Comparison of ENCODE assay signal across 25 cellular contexts in the genomic region with DNA sequence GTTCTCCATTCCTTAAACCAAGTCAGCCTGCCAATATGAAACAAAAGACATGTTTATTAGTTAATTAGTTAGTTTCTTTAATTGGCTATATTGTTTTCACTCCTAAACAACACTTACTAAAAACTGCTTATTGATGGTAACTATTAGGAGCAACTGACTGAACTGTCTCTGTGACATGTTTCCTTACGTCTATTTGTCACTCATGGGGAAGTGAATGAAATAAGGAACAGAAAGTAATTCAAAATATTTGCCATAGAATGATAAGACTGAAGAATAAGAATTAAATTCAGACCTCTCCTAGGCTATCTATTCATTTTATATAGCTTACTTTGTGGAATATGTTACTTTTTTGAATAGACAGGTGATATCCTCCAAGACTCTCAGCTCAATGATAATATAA.
"Had no signal": no experiment of that assay in that cellular context is flagged by ENCODE, and none has a peak within 500 bp of the region (broad histone marks: within the 10 kb centered on the region; RNA-seq: fewer than 3 reads in every experiment).

No MANE protein-coding gene starts in this region.

- ATAC-seq: activated CD4-positive, CD25-positive, alpha-beta regulatory T cell treated with anti-CD3 and anti-CD28 coated beads, Interleukin-2, amount 50 U/mL, for 24 hours; activated CD8-positive, alpha-beta T cell treated with anti-CD3 and anti-CD28 coated beads for 36 hours; activated T-cell treated with anti-CD3 and anti-CD28 coated beads, Interleukin-2, amount 50 U/mL, for 4 hours; activated T-helper 17 cell treated with anti-CD3 and anti-CD28 coated beads, Interleukin-2, amount 50 U/mL, for 72 hours; esophagus mucosa had no signal

- DNase-seq: activated B cell treated with CpG ODN at 0.5 μM for 24 hours; activated CD4-positive, alpha-beta T cell treated with anti-CD3 and anti-CD28 coated beads for 48 hours; activated CD4-positive, alpha-beta T cell treated with anti-CD3 and anti-CD28 coated beads, Interleukin-2, amount 50 U/mL, for 1 hour; activated CD4-positive, alpha-beta T cell treated with anti-CD3 and anti-CD28 coated beads, Interleukin-2, amount 50 U/mL, for 48 hours; activated CD8-positive, alpha-beta memory T cell treated with anti-CD3 and anti-CD28 coated beads for 24 hours; activated CD8-positive, alpha-beta T cell treated with anti-CD3 and anti-CD28 coated beads for 36 hours; activated effector memory CD4-positive, alpha-beta T cell treated with Interleukin-2 at 50 U/mL for 16 hours; activated gamma-delta T cell treated with Interleukin-2 at 50 U/mL for 16 hours; activated naive CD4-positive, alpha-beta T cell treated with anti-CD3 and anti-CD28 coated beads, Interleukin-2, amount 50 U/mL, for 16 hours; activated naive CD4-positive, alpha-beta T cell treated with Interleukin-2 at 50 U/mL for 16 hours; activated T-cell treated with anti-CD3 and anti-CD28 coated beads, Interleukin-2, amount 50 U/mL, for 4 hours; amniotic stem cell; anterior cingulate cortex; brain microvascular endothelial cell; dorsolateral prefrontal cortex; effector memory CD4-positive, alpha-beta T cell; endodermal cell; foreskin fibroblast; head of caudate nucleus; T-helper 2 cell had no signal

- H3K36me3 ChIP-seq: brain microvascular endothelial cell had no signal

- H3K4me3 ChIP-seq: coronary artery, dorsolateral prefrontal cortex had no signal

- H3K27me3 ChIP-seq: brain microvascular endothelial cell, dorsolateral prefrontal cortex had no signal

- H3K27ac ChIP-seq: brain microvascular endothelial cell, coronary artery, VCaP had no signal
